In genomic region chr9:38195737-38196161, GRCh38 we compare ENCODE assay signal across 18 cellular contexts.
A peak's percentile ranks its signal among the peaks of the same experiment; 100 is the strongest.
DNase-seq lines count a peak whose midpoint lies in the region; ATAC-seq, FAIRE-seq and TF ChIP-seq lines count a peak whose summit lies in the region.
"Had no signal": no experiment of that assay in that cellular context is flagged by ENCODE, and none has a peak within 500 bp of the region (broad histone marks: within the 10 kb centered on the region; RNA-seq: fewer than 3 reads in every experiment).

No MANE protein-coding gene starts in this region.

- no peaks in the 10 kb centered on the region for H3K9me3 Mint-ChIP-seq in activated T-helper 1 cell treated with anti-CD3 and anti-CD28 coated beads, Interleukin-12 subunit alpha, Interleukin-12 subunit beta, Interleukin-2, Interleukin-4 antibody, amounts not matched to agents 30 ng/mL and 10 ng/mL and 1 ng/mL, durations not matched to agents 14 hours and 24 hours and 36 hours

- 0 out of 22 replicates have a peak overlapping the region, but pooled peaks of 2 of the 11 experiments have one; percentile 7 to 10 for H3K27ac ChIP-seq in BLaER1 treated with 17β-estradiol and CSF1 and Interleukin-3, amounts not matched to agents 10 nM and 100 nM
- H3K27ac ChIP-seq in RWPE1, result no peak overlapping the region

- 0 out of 22 replicates have a peak, but pooled peaks cover 0 to 5% (median 0%) of the 10 kb centered on the region in 11 experiments for H3K9me3 ChIP-seq in BLaER1 treated with 17β-estradiol and CSF1 and Interleukin-3, amounts not matched to agents 10 nM and 100 nM (replicated peaks in 1 of 11)
- no peaks in the 10 kb centered on the region for H3K9me3 ChIP-seq in mucosa of descending colon

- CTCF ChIA-PET in RWPE1 (lab: Yijun Ruan, JAX), result no interaction called here

- no peak for FAIRE-seq in GM12891 (lab: Jason Lieb, UNC)
- FAIRE-seq: GM12892 had no signal

- H3K4me1 Mint-ChIP-seq in activated T-helper 1 cell treated with anti-CD3 and anti-CD28 coated beads, Interleukin-12 subunit alpha, Interleukin-12 subunit beta, Interleukin-2, Interleukin-4 antibody, amounts not matched to agents 30 ng/mL and 10 ng/mL and 1 ng/mL, durations not matched to agents 14 hours and 24 hours and 36 hours (ENCODE audit: low read depth), result no peaks in the 10 kb centered on the region

- H3K36me3 ChIP-seq in BLaER1 treated with 17β-estradiol and CSF1 and Interleukin-3, amounts not matched to agents 10 nM and 100 nM, result no peaks in the 10 kb centered on the region
- H3K36me3 ChIP-seq in mucosa of descending colon (ENCODE audit: low read depth), result no peaks in the 10 kb centered on the region

- H3K27me3 Mint-ChIP-seq in activated T-helper 1 cell treated with anti-CD3 and anti-CD28 coated beads, Interleukin-12 subunit alpha, Interleukin-12 subunit beta, Interleukin-2, Interleukin-4 antibody, amounts not matched to agents 30 ng/mL and 10 ng/mL and 1 ng/mL, durations not matched to agents 14 hours and 24 hours and 36 hours (ENCODE audit: insufficient read depth), result peaks cover 1% of the 10 kb centered on the region

- no peak overlapping the region for H3K4me3 ChIP-seq in BLaER1 treated with 17β-estradiol and CSF1 and Interleukin-3, amounts not matched to agents 10 nM and 100 nM
- H3K4me3 ChIP-seq in choroid plexus epithelial cell (ENCODE audit: low read depth, low read length) (no peak overlapping the region), mucosa of descending colon (no peak overlapping the region)

- POLR2A ChIA-PET in RWPE1 (lab: Yijun Ruan, JAX; ENCODE audit: low non-redundant PET), result no interaction called here

- peak; percentile 14 for ATAC-seq in mucosa of descending colon
- ATAC-seq: HCT116, PC-3 had no signal

- intact Hi-C loops in mucosa of descending colon (cut with DNase I, micrococcal nuclease), result no loop called here
- intact Hi-C loops in activated T-helper 1 cell treated with anti-CD3 and anti-CD28 coated beads, Interleukin-12 subunit alpha, Interleukin-12 subunit beta, Interleukin-2, Interleukin-4 antibody, amounts not matched to agents 30 ng/mL and 10 ng/mL and 1 ng/mL, durations not matched to agents 14 hours and 24 hours and 36 hours (cut with micrococcal nuclease), result no loop called here

- peak overlapping the region; percentile 10 to 77 (median 64) for H3K4me2 ChIP-seq in BLaER1 treated with 17β-estradiol and CSF1 and Interleukin-3, amounts not matched to agents 10 nM and 100 nM

- H3K4me3 Mint-ChIP-seq in activated T-helper 1 cell treated with anti-CD3 and anti-CD28 coated beads, Interleukin-12 subunit alpha, Interleukin-12 subunit beta, Interleukin-2, Interleukin-4 antibody, amounts not matched to agents 30 ng/mL and 10 ng/mL and 1 ng/mL, durations not matched to agents 14 hours and 24 hours and 36 hours, result no peak overlapping the region

- no peak for TF ChIP-seq CTCF in choroid plexus epithelial cell (conservative IDR thresholded peaks at IDR 0.05; ENCODE audit: low read depth, low read length)
- TF ChIP-seq CTCF in mucosa of descending colon (IDR thresholded peaks at IDR 0.05), result no peak
- no peak for TF ChIP-seq CTCF in RWPE1 (conservative IDR thresholded peaks at IDR 0.05; ENCODE audit: low read depth)

- H4K20me1 ChIP-seq in BLaER1 treated with 17β-estradiol and CSF1 and Interleukin-3, amounts not matched to agents 10 nM and 100 nM, result no peaks in the 10 kb centered on the region

- H3K4me1 ChIP-seq in BLaER1 treated with 17β-estradiol and CSF1 and Interleukin-3, amounts not matched to agents 10 nM and 100 nM, result peaks cover 28 to 64% (median 34%) of the 10 kb centered on the region in 10 experiments
- H3K4me1 ChIP-seq in mucosa of descending colon (ENCODE audit: low read depth), result no peaks in the 10 kb centered on the region

- H3K27me3 ChIP-seq in BLaER1 treated with 17β-estradiol and CSF1 and Interleukin-3, amounts not matched to agents 10 nM and 100 nM, result no peaks in the 10 kb centered on the region

- no peak overlapping the region for H3K27ac Mint-ChIP-seq in activated T-helper 1 cell treated with anti-CD3 and anti-CD28 coated beads, Interleukin-12 subunit alpha, Interleukin-12 subunit beta, Interleukin-2, Interleukin-4 antibody, amounts not matched to agents 30 ng/mL and 10 ng/mL and 1 ng/mL, durations not matched to agents 14 hours and 24 hours and 36 hours

- H3K9ac ChIP-seq in BLaER1 treated with 17β-estradiol and CSF1 and Interleukin-3, amounts not matched to agents 10 nM and 100 nM, result no peak overlapping the region

- no peaks in the 10 kb centered on the region for H3K36me3 Mint-ChIP-seq in activated T-helper 1 cell treated with anti-CD3 and anti-CD28 coated beads, Interleukin-12 subunit alpha, Interleukin-12 subunit beta, Interleukin-2, Interleukin-4 antibody, amounts not matched to agents 30 ng/mL and 10 ng/mL and 1 ng/mL, durations not matched to agents 14 hours and 24 hours and 36 hours (ENCODE audit: low read depth)

- DNase-seq in ELF-1 (ENCODE audit: low read depth, low spot score), result peak; percentile 74
- DNase-seq in choroid plexus epithelial cell (ENCODE audit: low read depth), result peak; percentile 53
- DNase-seq in mucosa of descending colon, result peak in 1 of 3 donors; percentile 2
- DNase-seq in GM12891 (ENCODE audit: insufficient read length, low spot score), result no peak
- DNase-seq in OCI-M1 (lab: John Stamatoyannopoulos, UW), result no peak
- no peak for DNase-seq in RWPE1 (ENCODE audit: low spot score)
- DNase-seq in activated T-helper 1 cell treated with anti-CD3 and anti-CD28 coated beads, Interleukin-12 subunit alpha, Interleukin-12 subunit beta, Interleukin-2, Interleukin-4 antibody, amounts not matched to agents 30 ng/mL and 10 ng/mL and 1 ng/mL, durations not matched to agents 14 hours and 24 hours and 36 hours (ENCODE audit: low spot score), result no peak
- DNase-seq: COR-L47; DMS153; NCI-H1092; NCI-H1694 treated with DMSO at 0.1 percent for 48 hours; NCI-H2171; NCI-H524; NK-92 treated with Interleukin-12 subunit alpha and Interleukin-12 subunit beta, amount 100 ng/mL, for 24 hours; PC-3 had no signal

- TF ChIP-seq POLR2A in GM12891 (IDR thresholded peaks at IDR 0.05; ENCODE audit: low read depth, low read length), result no peak

TF ChIP-seq in GM12891, 5 proteins besides CTCF, POLR2A, EP300 and RAD21:
- no peak for TF ChIP-seq POLR2AphosphoS5 (IDR thresholded peaks at IDR 0.05; ENCODE audit: low read depth, low read length)
- TF ChIP-seq TAF1 (IDR thresholded peaks at IDR 0.05; ENCODE audit: low read depth, low read length), result no peak
- TF ChIP-seq POU2F2 (IDR thresholded peaks at IDR 0.05; ENCODE audit: low read depth, low read length), result no peak
- no peak for TF ChIP-seq SPI1 (IDR thresholded peaks at IDR 0.05; ENCODE audit: low read depth, low read length)
- TF ChIP-seq PAX5 (IDR thresholded peaks at IDR 0.05; ENCODE audit: insufficient read depth, low read length, severe bottlenecking), result no peak

Comparison
In these comparisons a context has a peak if more than half of its experiments do, and no peak if none do; other contexts are left out.
1. DNase-seq: peak in ELF-1 (single experiment) and choroid plexus epithelial cell (single experiment); none in GM12891 (single experiment), OCI-M1 (single experiment), RWPE1 (single experiment) and activated T-helper 1 cell treated with anti-CD3 and anti-CD28 coated beads, Interleukin-12 subunit alpha, Interleukin-12 subunit beta, Interleukin-2, Interleukin-4 antibody, amounts not matched to agents 30 ng/mL and 10 ng/mL and 1 ng/mL, durations not matched to agents 14 hours and 24 hours and 36 hours (single experiment).